ENCODE assay signal across 7 cellular contexts in the genomic region with DNA sequence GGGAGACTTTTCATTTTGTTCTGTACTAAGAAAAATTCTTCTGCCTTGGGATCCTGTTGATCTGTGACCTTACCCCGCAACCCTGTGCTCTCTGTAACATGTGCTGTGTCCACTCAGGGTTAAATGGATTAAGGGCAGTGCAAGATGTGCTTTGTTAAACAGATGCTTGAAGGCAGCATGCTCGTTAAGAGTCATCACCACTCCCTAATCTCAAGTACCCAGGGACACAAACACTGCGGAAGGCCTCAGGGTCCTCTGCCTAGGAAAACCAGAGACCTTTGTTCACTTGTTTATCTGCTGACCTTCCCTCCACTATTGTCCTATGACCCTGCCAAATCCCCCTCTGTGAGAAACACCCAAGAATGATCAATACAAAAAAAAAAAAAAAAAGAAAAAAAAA. TPM values are rescaled to one million over a fixed set of nuclear protein-coding genes. Genes with fewer than 3 reads are reported as not detected.
A peak's percentile ranks its signal among the peaks of the same experiment; 100 is the strongest.
DNase-seq lines count a peak whose midpoint lies in the region; ATAC-seq, FAIRE-seq and TF ChIP-seq lines count a peak whose summit lies in the region.
"Not testable (repeated sequence)": the region's sequence is repeated elsewhere in the genome, so short reads cannot be mapped to it uniquely, and the experiment has no call there.

No MANE protein-coding gene starts in this region.

- H3K4me3 Mint-ChIP-seq in T-helper 17 cell: not testable (repeated sequence)

- not testable (repeated sequence) for H3K36me3 ChIP-seq in GM23248 (ENCODE audit: low read depth); K562 (ENCODE audit: control insufficient read depth, insufficient read depth, low read length); esophagus muscularis mucosa; keratinocyte (ENCODE audit: control insufficient read depth in 2 of 2, extremely low read depth in 1 of 2, insufficient read depth in 2 of 2, low read length in 2 of 2); osteoblast (ENCODE audit: insufficient read depth, low read length); stomach

- dilution Hi-C loops in keratinocyte (cut with MboI; ENCODE audit: extremely low pct_ligation_motif_present, low sequenced_read_pairs): not testable (repeated sequence)

- H3K27me3 Mint-ChIP-seq in T-helper 17 cell: not testable (repeated sequence)

- peak overlapping the region; percentile 96 for H3K27ac Mint-ChIP-seq in T-helper 17 cell

- peak overlapping the region; percentile 39 for H3K4me3 ChIP-seq in GM23248
- not testable (repeated sequence) for H3K4me3 ChIP-seq in K562; esophagus muscularis mucosa; keratinocyte (ENCODE audit: control insufficient read depth in 2 of 3, extremely low read depth in 1 of 3, insufficient read depth in 2 of 3, low read depth in 1 of 3, low read length in 3 of 3); osteoblast (ENCODE audit: insufficient read depth, low read length); stomach

- H3K4me1 ChIP-seq in GM23248 (ENCODE audit: insufficient read depth) (peaks cover 39% of the 10 kb centered on the region), esophagus muscularis mucosa (peaks cover 10 to 41% (median 36%) of the 10 kb centered on the region in 4 donors), keratinocyte (ENCODE audit: control insufficient read depth, extremely low read depth, insufficient read depth, low read length) (peaks cover 27% of the 10 kb centered on the region), osteoblast (ENCODE audit: insufficient read depth, low read length) (peaks cover 31% of the 10 kb centered on the region), stomach (peaks cover 14 to 40% (median 27%) of the 10 kb centered on the region in 4 donors)
- H3K4me1 ChIP-seq in K562 (replicated peaks in 1 of 2; ENCODE audit: control insufficient read depth in 2 of 2, insufficient read depth in 2 of 2, low read length in 2 of 2): not testable (repeated sequence)

- H3K9ac ChIP-seq in GM23248 (peak overlapping the region; percentile 80), keratinocyte (ENCODE audit: control insufficient read depth, extremely low read depth, insufficient read depth, low read length) (peak overlapping the region; percentile 44)
- not testable (repeated sequence) for H3K9ac ChIP-seq in K562 (ENCODE audit: insufficient read depth in 1 of 2, low read depth in 2 of 2, low read length in 2 of 2)

- not testable (repeated sequence) for FAIRE-seq in K562 (lab: Jason Lieb, UNC); keratinocyte (lab: Jason Lieb, UNC)

- not testable (repeated sequence) for H3K9me1 ChIP-seq in K562 (ENCODE audit: control insufficient read depth, insufficient read depth, low read length); keratinocyte (ENCODE audit: control insufficient read depth, extremely low read depth, insufficient read depth, low read length)

- not testable (repeated sequence) for H2AFZ ChIP-seq in GM23248; K562 (ENCODE audit: low read depth, low read length); keratinocyte (ENCODE audit: control insufficient read depth, low read length); osteoblast (ENCODE audit: low read length)

- H3K79me2 ChIP-seq in GM23248 (ENCODE audit: insufficient read depth) (peaks cover 68% of the 10 kb centered on the region), K562 (ENCODE audit: control insufficient read depth, insufficient read depth, low read length) (peaks cover 32% of the 10 kb centered on the region), keratinocyte (ENCODE audit: control insufficient read depth, insufficient read depth, low read length) (peaks cover 44% of the 10 kb centered on the region), osteoblast (ENCODE audit: insufficient read depth, low read length) (peaks cover 54% of the 10 kb centered on the region)

- CTCF ChIA-PET in K562 (lab: Yijun Ruan, JAX; ENCODE audit: low intra/inter-chr PET ratio): not testable (repeated sequence)

- not testable (repeated sequence) for H3K9me3 ChIP-seq in GM23248 (ENCODE audit: low read depth); T-helper 17 cell (ENCODE audit: control insufficient read depth, low read length, poor library complexity, severe bottlenecking); K562 (replicated peaks; ENCODE audit: control insufficient read depth, insufficient read depth, low read depth, low read length); esophagus muscularis mucosa; keratinocyte (ENCODE audit: control insufficient read depth, low read depth, low read length); osteoblast (ENCODE audit: low read depth, low read length); stomach

- in situ Hi-C loops in GM23248 (cut with MboI); K562 (cut with MboI): not testable (repeated sequence)

- H4K20me1 ChIP-seq in GM23248 (ENCODE audit: insufficient read depth); K562 (replicated peaks; ENCODE audit: control insufficient read depth, insufficient read depth, low read length); keratinocyte (ENCODE audit: control insufficient read depth, extremely low read depth, insufficient read depth, low read length); osteoblast (ENCODE audit: insufficient read depth, low read length): not testable (repeated sequence)

- WGBS in GM23248 (ENCODE audit: low coverage in 1 of 2, low lambda C conversion rate in 2 of 2, missing lambda C conversion rate in 2 of 2), 2 experiments: 20 to 31% methylated on average over 1 to 2 of the region's 3 CpGs
- WGBS in K562 (ENCODE audit: insufficient coverage, low coverage, missing lambda C conversion rate): 75% methylated on average over 1 of the region's 3 CpGs
- 60% methylated on average over 3 of the region's 3 CpGs for WGBS in esophagus muscularis mucosa
- WGBS in stomach, 5 donors: 51 to 90% (median 82%) methylated on average over 1 to 3 of the region's 3 CpGs

- TF ChIP-seq POLR2A in K562 (conservative IDR thresholded peaks at IDR 0.05); esophagus muscularis mucosa (IDR thresholded peaks at IDR 0.05; ENCODE audit: low read depth); stomach (IDR thresholded peaks at IDR 0.05): not testable (repeated sequence)

- BruUV-seq in K562 (replicated peaks; lab: Mats Ljungman, UMichigan): not testable (repeated sequence)

- peaks cover 36% of the 10 kb centered on the region for H3K4me1 Mint-ChIP-seq in T-helper 17 cell

- TF ChIP-seq RAD21 in K562 (CRISPR knock-in tag; conservative IDR thresholded peaks at IDR 0.05 in 1 of 2, IDR thresholded peaks at IDR 0.05 in 1 of 2): not testable (repeated sequence)

- H3K27me3 ChIP-seq in GM23248 (replicated peaks; ENCODE audit: insufficient read depth); K562 (ENCODE audit: control insufficient read depth in 2 of 2, insufficient read depth in 2 of 2, low read length in 2 of 2); esophagus muscularis mucosa; keratinocyte (ENCODE audit: control insufficient read depth, extremely low read depth, insufficient read depth, low read length); osteoblast (ENCODE audit: insufficient read depth, low read length); stomach: not testable (repeated sequence)

- ATAC-seq in T-helper 17 cell, K562: not testable (repeated sequence)

- H3K4me2 ChIP-seq in GM23248 (ENCODE audit: unreplicated experiment): peak overlapping the region; percentile 78
- H3K4me2 ChIP-seq in K562 (ENCODE audit: insufficient read depth, low read length); keratinocyte (ENCODE audit: control insufficient read depth, extremely low read depth, insufficient read depth, low read depth, low read length): not testable (repeated sequence)
- peak overlapping the region; percentile 23 for H3K4me2 ChIP-seq in osteoblast (ENCODE audit: insufficient read depth, low read length)

- TF ChIP-seq CTCF in K562 (IDR thresholded peaks at IDR 0.05 in 2 of 3, conservative IDR thresholded peaks at IDR 0.05 in 1 of 3; ENCODE audit: insufficient read depth in 2 of 3, low read depth in 1 of 3, low read length in 3 of 3); esophagus muscularis mucosa (IDR thresholded peaks at IDR 0.05); keratinocyte (optimal IDR thresholded peaks at IDR 0.05 in 1 of 3, IDR thresholded peaks at IDR 0.05 in 1 of 3, conservative IDR thresholded peaks at IDR 0.05 in 1 of 3; ENCODE audit: extremely low read depth in 1 of 3, insufficient read depth in 2 of 3, low read length in 3 of 3); osteoblast (IDR thresholded peaks at IDR 0.05; ENCODE audit: extremely low read depth, low read depth, low read length); stomach (IDR thresholded peaks at IDR 0.05): not testable (repeated sequence)

- POLR2A ChIA-PET in K562 (lab: Yijun Ruan, JAX): not testable (repeated sequence)

- not testable (repeated sequence) for DNase-seq in GM23248; T-helper 17 cell; K562 (ENCODE audit: extremely low read depth in 1 of 4, low spot score in 3 of 4); esophagus muscularis mucosa (ENCODE audit: extremely low spot score); keratinocyte (ENCODE audit: low read depth, low spot score); osteoblast (ENCODE audit: insufficient read length, low spot score, missing footprints); stomach

- H3K9me2 ChIP-seq in GM23248 (ENCODE audit: insufficient read depth): not testable (repeated sequence)

- not testable (repeated sequence) for TF ChIP-seq EP300 in K562 (IDR thresholded peaks at IDR 0.05; ENCODE audit: low read length); esophagus muscularis mucosa (IDR thresholded peaks at IDR 0.05); stomach (IDR thresholded peaks at IDR 0.05)

- H3K36me3 Mint-ChIP-seq in T-helper 17 cell (ENCODE audit: low read depth): not testable (repeated sequence)

- intact Hi-C loops in K562 (cut with micrococcal nuclease); esophagus muscularis mucosa (cut with DNase I); stomach (cut with DNase I; ENCODE audit: low total_unique reads): not testable (repeated sequence)

- H3K27ac ChIP-seq in GM23248 (peak overlapping the region; percentile 94), esophagus muscularis mucosa (replicated peaks in 1 of 4) (peak overlapping the region; percentile 30 to 65 (median 54)), keratinocyte (ENCODE audit: control insufficient read depth, insufficient read depth, low read length) (peak overlapping the region; percentile 86), osteoblast (ENCODE audit: low read depth, low read length) (peak overlapping the region; percentile 99), stomach (peak overlapping the region in 3 of 5 donors; percentile 72 to 75 (median 72))
- not testable (repeated sequence) for H3K27ac ChIP-seq in K562 (ENCODE audit: extremely low read depth, low read depth, low read length)

- H3F3A ChIP-seq in GM23248 (ENCODE audit: insufficient read depth): peaks cover 34% of the 10 kb centered on the region

RNA-seq across cellular contexts. Expression of a gene that starts 13.1 kb away (rescaled TPM):
- total RNA-seq in GM23248 (2014; rRNA removed; shearing (Covaris generic)): 209 and 234 TPM in 2 replicates
- polyA plus RNA-seq in GM23248 (2016; fragmentation: Nextera tagmentation; extraction: Ambion mirVana): 98.5 and 98.8 TPM in 2 replicates
- total RNA-seq in T-helper 17 cell: 100 to 1,000 TPM; 107 TPM
- total RNA-seq in K562 (2011; cell fraction: chromatin; rRNA removed; ENCODE audit: low replicate concordance): 31.4 and 84.4 TPM in 2 replicates
- 24.7 TPM in 2 replicates for total RNA-seq in K562 (2011; cell fraction: nucleolus; rRNA removed)
- total RNA-seq in K562 (2011; cell fraction: nucleoplasm; rRNA removed): 36.4 and 46.1 TPM in 2 replicates
- total RNA-seq in K562 (2014; rRNA removed): 70.9 and 77.8 TPM in 2 replicates
- 92.0 and 103 TPM in 2 replicates for total RNA-seq in K562 (2014; rRNA removed; fragmentation: Illumina TruSeq; extraction: Trizol)
- total RNA-seq in K562 (2015; rRNA removed; fragmentation: Illumina TruSeq; extraction: Trizol): 77.2 and 84.2 TPM in 2 replicates
- 85.5 and 87.3 TPM in 2 replicates for total RNA-seq in K562 (2021)
- polyA plus RNA-seq in K562 (2011; rRNA removed): 76.3 and 76.9 TPM in 2 replicates
- 38.7 and 50.0 TPM in 2 replicates for polyA plus RNA-seq in K562 (2011; cell fraction: cytosol; rRNA removed)
- polyA plus RNA-seq in K562 (2011; cell fraction: nucleus; rRNA removed): 35.3 and 47.6 TPM in 2 replicates
- 63.7 and 72.8 TPM in 2 replicates for polyA plus RNA-seq in K562 (2012)
- 74.5 and 78.1 TPM in 2 replicates for polyA plus RNA-seq in K562 (2014; fragmentation: Illumina TruSeq; extraction: Trizol)
- polyA plus RNA-seq in K562 (2014; fragmentation: Nextera tagmentation; extraction: Ambion mirVana): 10 to 100 TPM; 21.9 to 24.2 TPM
- polyA plus RNA-seq in K562 (2014; rRNA removed): 51.2 and 53.0 TPM in 2 replicates
- polyA minus RNA-seq in K562 (2011; rRNA and poly(A)+ RNA removed): 113 and 122 TPM in 2 replicates
- 52.6 and 55.2 TPM in 2 replicates for polyA minus RNA-seq in K562 (2011; cell fraction: cytosol; rRNA and poly(A)+ RNA removed)
- polyA minus RNA-seq in K562 (2011; cell fraction: nucleus; rRNA and poly(A)+ RNA removed): 13.3 and 24.4 TPM in 2 replicates
- total RNA-seq in esophagus muscularis mucosa: 100 to 1,000 TPM; 152 to 187 (median 161) TPM
- 82.1 to 124 TPM (median 106 TPM) in 3 replicates for polyA plus RNA-seq in keratinocyte
- polyA plus RNA-seq in keratinocyte (2011; ENCODE audit: low read depth): 14.5 TPM
- polyA plus RNA-seq in keratinocyte (2011; cell fraction: cytosol; rRNA removed): 77.4 and 109 TPM in 2 replicates
- 81.0 and 84.9 TPM in 2 replicates for polyA plus RNA-seq in keratinocyte (2011; cell fraction: nucleus; rRNA removed)
- polyA plus RNA-seq in keratinocyte (2012; ENCODE audit: low replicate concordance): 60.5 and 95.3 TPM in 2 replicates
- 38.3 to 154 TPM (median 92.6 TPM) in 3 replicates for polyA minus RNA-seq in keratinocyte
- 96.5 TPM for polyA minus RNA-seq in keratinocyte (2011; cell fraction: cytosol; rRNA and poly(A)+ RNA removed)
- 49.8 and 69.4 TPM in 2 replicates for polyA minus RNA-seq in keratinocyte (2011; cell fraction: nucleus; rRNA and poly(A)+ RNA removed)
- 212 and 221 TPM in 2 replicates for total RNA-seq in osteoblast
- 100 to 1,000 TPM in 2 of 5 donors, 10 to 100 TPM in 3; 56.2 to 260 (median 71.1) TPM for total RNA-seq in stomach
- polyA plus RNA-seq in stomach: 10 to 100 TPM; 50.6 to 76.8 (median 58.0) TPM

RNA-seq across cellular contexts. Expression of a gene that starts 13.4 kb away (rescaled TPM):
- total RNA-seq in GM23248 (2014; rRNA removed; shearing (Covaris generic)): 17.8 and 22.9 TPM in 2 replicates
- polyA plus RNA-seq in GM23248 (2016; fragmentation: Nextera tagmentation; extraction: Ambion mirVana): 13.5 and 14.0 TPM in 2 replicates
- total RNA-seq in T-helper 17 cell: 10 to 100 TPM; 28.9 to 31.3 TPM
- total RNA-seq in K562 (2011; cell fraction: chromatin; rRNA removed; ENCODE audit: low replicate concordance): 10.5 and 32.7 TPM in 2 replicates
- 9.2 and 12.9 TPM in 2 replicates for total RNA-seq in K562 (2011; cell fraction: nucleolus; rRNA removed)
- total RNA-seq in K562 (2011; cell fraction: nucleoplasm; rRNA removed): 13.1 and 16.8 TPM in 2 replicates
- total RNA-seq in K562 (2014; rRNA removed): 31.6 and 32.7 TPM in 2 replicates
- total RNA-seq in K562 (2014; rRNA removed; fragmentation: Illumina TruSeq; extraction: Trizol): 51.2 and 56.0 TPM in 2 replicates
- total RNA-seq in K562 (2015; rRNA removed; fragmentation: Illumina TruSeq; extraction: Trizol): 46.7 and 50.8 TPM in 2 replicates
- 33.6 and 37.3 TPM in 2 replicates for total RNA-seq in K562 (2021)
- 29.1 and 39.4 TPM in 2 replicates for polyA plus RNA-seq in K562 (2011; rRNA removed)
- polyA plus RNA-seq in K562 (2011; cell fraction: cytosol; rRNA removed): 9.1 and 12.3 TPM in 2 replicates
- polyA plus RNA-seq in K562 (2011; cell fraction: nucleus; rRNA removed): 11.0 and 11.8 TPM in 2 replicates
- 17.6 and 25.0 TPM in 2 replicates for polyA plus RNA-seq in K562 (2012)
- polyA plus RNA-seq in K562 (2014; fragmentation: Illumina TruSeq; extraction: Trizol): 34.4 and 41.6 TPM in 2 replicates
- polyA plus RNA-seq in K562 (2014; fragmentation: Nextera tagmentation; extraction: Ambion mirVana): 10 to 100 TPM; 21.6 to 51.1 TPM
- polyA plus RNA-seq in K562 (2014; rRNA removed): 25.1 and 29.2 TPM in 2 replicates
- polyA minus RNA-seq in K562 (2011; rRNA and poly(A)+ RNA removed): 47.9 and 51.8 TPM in 2 replicates
- polyA minus RNA-seq in K562 (2011; cell fraction: cytosol; rRNA and poly(A)+ RNA removed): 14.8 and 21.9 TPM in 2 replicates
- 8.9 and 17.0 TPM in 2 replicates for polyA minus RNA-seq in K562 (2011; cell fraction: nucleus; rRNA and poly(A)+ RNA removed)
- 10 to 100 TPM; 17.0 to 25.7 (median 22.8) TPM for total RNA-seq in esophagus muscularis mucosa
- 7.6 to 15.8 TPM (median 10.2 TPM) in 3 replicates for polyA plus RNA-seq in keratinocyte
- 6.4 TPM for polyA plus RNA-seq in keratinocyte (2011; ENCODE audit: low read depth)
- 5.6 and 13.0 TPM in 2 replicates for polyA plus RNA-seq in keratinocyte (2011; cell fraction: cytosol; rRNA removed)
- polyA plus RNA-seq in keratinocyte (2011; cell fraction: nucleus; rRNA removed): 12.3 and 13.9 TPM in 2 replicates
- 6.4 and 10.6 TPM in 2 replicates for polyA plus RNA-seq in keratinocyte (2012; ENCODE audit: low replicate concordance)
- 2.9 to 17.5 TPM (median 6.6 TPM) in 3 replicates for polyA minus RNA-seq in keratinocyte
- polyA minus RNA-seq in keratinocyte (2011; cell fraction: cytosol; rRNA and poly(A)+ RNA removed): 10.2 TPM
- polyA minus RNA-seq in keratinocyte (2011; cell fraction: nucleus; rRNA and poly(A)+ RNA removed): 8.5 and 12.1 TPM in 2 replicates
- 39.5 and 40.9 TPM in 2 replicates for total RNA-seq in osteoblast
- total RNA-seq in stomach: 10 to 100 TPM; 11.6 to 76.2 (median 39.1) TPM
- 10 to 100 TPM; 12.3 to 15.6 (median 13.4) TPM for polyA plus RNA-seq in stomach
